ENCODE assay signal across 1 cellular context in the genomic region with DNA sequence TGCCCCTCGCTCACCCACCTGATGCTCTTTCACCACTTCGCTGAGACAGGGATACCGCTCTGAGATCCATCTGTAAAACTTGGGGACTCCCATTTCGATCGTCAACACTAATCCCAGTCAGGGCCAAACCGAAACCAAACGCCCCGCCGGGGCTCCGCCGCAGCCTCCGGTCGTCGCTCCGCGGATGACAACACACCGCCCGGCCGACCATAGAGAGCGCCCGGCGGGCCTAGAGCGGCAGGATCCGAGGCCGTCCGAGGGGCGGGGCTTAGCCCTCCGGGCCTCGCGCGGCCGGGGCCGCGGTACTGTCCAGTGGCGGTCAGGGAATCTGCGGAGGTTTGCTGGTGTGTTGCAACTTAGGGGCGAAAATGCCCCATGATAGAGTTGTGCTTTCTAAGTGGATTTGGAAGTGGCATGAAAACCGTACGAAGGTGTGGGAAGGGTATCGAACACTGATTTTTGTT.
TF ChIP-seq lines count a peak whose summit lies in the region.

Gene XRN1 (minus strand): TSS at position 186 of the 464 bp plus-strand sequence. CDS start 93 bp downstream, at position 93.

TF ChIP-seq in SK-N-SH, 30 proteins besides CTCF, POLR2A, EP300 and RAD21 (continued from another document):
- TF ChIP-seq ZBTB33 (IDR thresholded peaks at IDR 0.05; ENCODE audit: borderline replicate concordance, low read depth): peak; percentile 89
- TF ChIP-seq SIN3A (IDR thresholded peaks at IDR 0.05; ENCODE audit: borderline replicate concordance, low read depth, low read length): peak; percentile 92
- peak; percentile 54; the same call in 1 of the 2 replicates for TF ChIP-seq MXI1 (IDR thresholded peaks at IDR 0.05; ENCODE audit: low read depth, low read length)
- no peak for TF ChIP-seq EZH2phosphoT487 (IDR thresholded peaks at IDR 0.05; ENCODE audit: borderline replicate concordance, low read depth)
- TF ChIP-seq FOXJ3 (CRISPR knock-in tag; IDR thresholded peaks at IDR 0.05): no peak
- TF ChIP-seq NFIC (IDR thresholded peaks at IDR 0.05; ENCODE audit: borderline replicate concordance): no peak
- peak; percentile 45; the same call in 1 of the 2 replicates for TF ChIP-seq RCOR1 (IDR thresholded peaks at IDR 0.05; ENCODE audit: low read length)
- no peak for TF ChIP-seq RXRA (IDR thresholded peaks at IDR 0.05; ENCODE audit: borderline replicate concordance, low read depth)
- TF ChIP-seq, protein P1, sequence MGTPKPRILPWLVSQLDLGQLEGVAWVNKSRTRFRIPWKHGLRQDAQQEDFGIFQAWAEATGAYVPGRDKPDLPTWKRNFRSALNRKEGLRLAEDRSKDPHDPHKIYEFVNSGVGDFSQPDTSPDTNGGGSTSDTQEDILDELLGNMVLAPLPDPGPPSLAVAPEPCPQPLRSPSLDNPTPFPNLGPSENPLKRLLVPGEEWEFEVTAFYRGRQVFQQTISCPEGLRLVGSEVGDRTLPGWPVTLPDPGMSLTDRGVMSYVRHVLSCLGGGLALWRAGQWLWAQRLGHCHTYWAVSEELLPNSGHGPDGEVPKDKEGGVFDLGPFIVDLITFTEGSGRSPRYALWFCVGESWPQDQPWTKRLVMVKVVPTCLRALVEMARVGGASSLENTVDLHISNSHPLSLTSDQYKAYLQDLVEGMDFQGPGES (IDR thresholded peaks at IDR 0.05; ENCODE audit: low read depth, low read length): no peak
- no peak for TF ChIP-seq SMC3 (IDR thresholded peaks at IDR 0.05; ENCODE audit: low read depth, low read length)
- TF ChIP-seq NRF1 (IDR thresholded peaks at IDR 0.05; ENCODE audit: low read depth, low read length): no peak
- TF ChIP-seq, protein P2, sequence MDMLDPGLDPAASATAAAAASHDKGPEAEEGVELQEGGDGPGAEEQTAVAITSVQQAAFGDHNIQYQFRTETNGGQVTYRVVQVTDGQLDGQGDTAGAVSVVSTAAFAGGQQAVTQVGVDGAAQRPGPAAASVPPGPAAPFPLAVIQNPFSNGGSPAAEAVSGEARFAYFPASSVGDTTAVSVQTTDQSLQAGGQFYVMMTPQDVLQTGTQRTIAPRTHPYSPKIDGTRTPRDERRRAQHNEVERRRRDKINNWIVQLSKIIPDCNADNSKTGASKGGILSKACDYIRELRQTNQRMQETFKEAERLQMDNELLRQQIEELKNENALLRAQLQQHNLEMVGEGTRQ (IDR thresholded peaks at IDR 0.05; ENCODE audit: borderline replicate concordance, low read depth, low read length): no peak
- TF ChIP-seq POLR2AphosphoS5 (IDR thresholded peaks at IDR 0.05; ENCODE audit: low read depth, low read length): peak; percentile 92
- TF ChIP-seq RFX5 (IDR thresholded peaks at IDR 0.05; ENCODE audit: low read length): no peak
- peak; percentile 70; the same call in 1 of the 2 replicates for TF ChIP-seq REST (IDR thresholded peaks at IDR 0.05; ENCODE audit: low read depth, low read length)
- peak; percentile 95 for TF ChIP-seq CHD2 (IDR thresholded peaks at IDR 0.05; ENCODE audit: low read length, partially characterized antibody)
